ENCODE assay signal across 8 cellular contexts in the genomic region with DNA sequence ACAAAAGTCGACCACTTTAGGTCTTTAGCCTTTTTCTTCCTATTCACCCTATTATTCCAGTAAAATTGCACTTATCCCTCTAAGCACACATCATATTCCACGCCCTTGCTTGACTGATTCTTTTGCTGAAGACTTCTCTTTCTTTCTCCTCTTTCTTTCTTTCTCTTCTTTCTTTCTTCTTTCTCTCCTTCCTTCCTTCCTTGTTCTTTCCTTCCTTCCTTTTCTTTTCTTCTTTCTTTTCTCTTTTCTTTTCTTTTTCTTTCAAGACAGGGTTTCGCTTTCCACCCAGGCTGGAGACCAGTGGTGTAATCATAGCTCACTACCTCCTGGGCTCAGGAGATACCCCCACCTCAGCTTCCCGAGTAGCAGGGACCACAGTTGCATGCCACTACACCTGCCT.
"Had no signal": no experiment of that assay in that cellular context is flagged by ENCODE, and none has a peak within 500 bp of the region (broad histone marks: within the 10 kb centered on the region; RNA-seq: fewer than 3 reads in every experiment).

No MANE protein-coding gene starts in this region.

- ATAC-seq: GM12878 had no signal

- H3K4me3 ChIP-seq: GM12878 had no signal

- DNase-seq: GDM1, GF-D8 had no signal

- FAIRE-seq: G401.6, GM12878, GM12891, GM12892, GM18507, GM19239 had no signal
